In the genomic region with DNA sequence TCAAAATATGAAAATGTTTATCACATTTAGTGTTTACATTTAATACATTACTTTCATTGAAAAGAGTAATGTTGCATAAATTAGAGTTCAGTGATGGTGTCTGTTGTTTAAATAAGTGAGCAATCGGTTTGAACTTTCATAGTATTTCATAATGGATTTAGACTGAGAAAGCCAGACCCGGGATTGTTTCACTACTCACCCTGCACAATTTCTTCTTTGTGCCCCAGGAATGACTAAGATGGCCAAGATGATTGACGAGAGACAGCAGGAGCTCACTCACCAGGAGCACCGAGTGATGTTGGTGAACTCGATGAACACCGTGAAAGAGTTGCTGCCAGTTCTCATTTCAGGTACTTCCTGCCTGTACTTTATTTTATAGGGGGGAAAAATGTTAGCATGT, we compare ENCODE assay signal across 16 cellular contexts.
A peak's percentile ranks its signal among the peaks of the same experiment; 100 is the strongest.
DNase-seq lines count a peak whose midpoint lies in the region; ATAC-seq and TF ChIP-seq lines count a peak whose summit lies in the region.
"Had no signal": no experiment of that assay in that cellular context is flagged by ENCODE, and none has a peak within 500 bp of the region (broad histone marks: within the 10 kb centered on the region; RNA-seq: fewer than 3 reads in every experiment).

No MANE protein-coding gene starts in this region.

- no peak overlapping the region for H3K9ac ChIP-seq in neural progenitor cell
- H3K9ac ChIP-seq: KMS-11 had no signal

- H3K79me2 ChIP-seq in PC-9 (ENCODE audit: low read depth) (peaks cover 26% of the 10 kb centered on the region), neural progenitor cell (ENCODE audit: low read depth) (peaks cover 15% of the 10 kb centered on the region)

- H3K4me3 Mint-ChIP-seq in chondrocyte (ENCODE audit: unreplicated experiment), result peak overlapping the region; percentile 11
- H3K4me3 Mint-ChIP-seq in neural progenitor cell, result no peak overlapping the region
- H3K4me3 Mint-ChIP-seq in activated CD8-positive, alpha-beta T cell treated with anti-CD3 and anti-CD28 coated beads, Interleukin-2, amount 10 ng/mL, durations not matched to agents 7 days and 5 days, result no peak overlapping the region
- H3K4me3 Mint-ChIP-seq: activated CD4-positive, alpha-beta memory T cell treated with anti-CD3 and anti-CD28 coated beads for 36 hours had no signal

- H3K4me1 ChIP-seq in PC-9 (replicated peaks; ENCODE audit: insufficient read depth) (peaks cover 3% of the 10 kb centered on the region; the same call in 1 of the 2 replicates), neural progenitor cell (peaks cover 3% of the 10 kb centered on the region), mucosa of descending colon (ENCODE audit: low read depth) (no peaks in the 10 kb centered on the region)

- no peaks in the 10 kb centered on the region for H3K27me3 ChIP-seq in PC-9 (ENCODE audit: insufficient read depth, low read depth)
- no peaks in the 10 kb centered on the region for H3K27me3 ChIP-seq in neural progenitor cell
- H3K27me3 ChIP-seq: adrenal gland had no signal

- H2AFZ ChIP-seq in PC-9 (no peak overlapping the region), neural progenitor cell (replicated peaks) (no peak overlapping the region)

- no peaks in the 10 kb centered on the region for H3K9me2 ChIP-seq in PC-9 (ENCODE audit: insufficient read depth)

- peaks cover 39% of the 10 kb centered on the region for H3K36me3 Mint-ChIP-seq in chondrocyte (ENCODE audit: low read depth)
- peaks cover 25% of the 10 kb centered on the region for H3K36me3 Mint-ChIP-seq in neural progenitor cell
- peaks cover 43% of the 10 kb centered on the region for H3K36me3 Mint-ChIP-seq in activated CD8-positive, alpha-beta T cell treated with anti-CD3 and anti-CD28 coated beads, Interleukin-2, amount 10 ng/mL, durations not matched to agents 7 days and 5 days (ENCODE audit: low read depth)

- intact Hi-C loops in PC-9 (cut with micrococcal nuclease; ENCODE audit: unreplicated experiment) (no loop called here), mucosa of descending colon (cut with DNase I, micrococcal nuclease) (no loop called here)

- peaks cover 51% of the 10 kb centered on the region for H3K36me3 ChIP-seq in PC-9 (ENCODE audit: low read depth)
- H3K36me3 ChIP-seq in neural progenitor cell, result no peaks in the 10 kb centered on the region
- no peaks in the 10 kb centered on the region for H3K36me3 ChIP-seq in mucosa of descending colon (ENCODE audit: low read depth)

- DNase-seq in ELR (ENCODE audit: low read depth) (peak; percentile 31), PC-9 (peak in 1 of 2 experiments; percentile 75), chondrocyte (ENCODE audit: low spot score) (no peak), neural progenitor cell (ENCODE audit: low spot score) (no peak), mucosa of descending colon (no peak)
- no peak for DNase-seq in activated CD4-positive, alpha-beta T cell treated with anti-CD3 and anti-CD28 coated beads, Interleukin-2, amount 50 U/mL, for 4 hours
- DNase-seq in stimulated activated CD4-positive, alpha-beta T cell treated with anti-CD3 and anti-CD28 coated beads, Interleukin-1b, Interleukin-23, amount 100 ng/mL, for 48 hours, result no peak
- DNase-seq in activated CD8-positive, alpha-beta T cell treated with anti-CD3 and anti-CD28 coated beads, Interleukin-2, amount 10 ng/mL, durations not matched to agents 7 days and 5 days, result no peak
- DNase-seq: activated CD4-positive, alpha-beta memory T cell treated with anti-CD3 and anti-CD28 coated beads for 36 hours; activated T-cell treated with anti-CD3 and anti-CD28 coated beads, Interleukin-2, amount 50 U/mL, for 48 hours; adrenal gland; AML-193; left cardiac atrium; stimulated activated CD4-positive, alpha-beta T cell treated with anti-CD3 and anti-CD28 coated beads, Interleukin-15, amount 100 ng/mL, for 24 hours had no signal

- H3K9me3 Mint-ChIP-seq in chondrocyte (ENCODE audit: low read depth), result no peaks in the 10 kb centered on the region
- no peaks in the 10 kb centered on the region for H3K9me3 Mint-ChIP-seq in neural progenitor cell
- no peaks in the 10 kb centered on the region for H3K9me3 Mint-ChIP-seq in activated CD8-positive, alpha-beta T cell treated with anti-CD3 and anti-CD28 coated beads, Interleukin-2, amount 10 ng/mL, durations not matched to agents 7 days and 5 days (ENCODE audit: insufficient read depth)
- H3K9me3 Mint-ChIP-seq: activated CD4-positive, alpha-beta memory T cell treated with anti-CD3 and anti-CD28 coated beads for 36 hours had no signal

- H4K20me1 ChIP-seq in PC-9 (ENCODE audit: insufficient read depth) (peaks cover 4% of the 10 kb centered on the region; the same call in 1 of the 2 replicates), neural progenitor cell (ENCODE audit: low read depth) (no peaks in the 10 kb centered on the region)

- H3K4me1 Mint-ChIP-seq in chondrocyte (ENCODE audit: low read depth), result peaks cover 79% of the 10 kb centered on the region
- peaks cover 8% of the 10 kb centered on the region for H3K4me1 Mint-ChIP-seq in neural progenitor cell
- peaks cover 3% of the 10 kb centered on the region for H3K4me1 Mint-ChIP-seq in activated CD8-positive, alpha-beta T cell treated with anti-CD3 and anti-CD28 coated beads, Interleukin-2, amount 10 ng/mL, durations not matched to agents 7 days and 5 days (ENCODE audit: low read depth)

- H3K4me2 ChIP-seq in PC-9, result no peak overlapping the region
- H3K4me2 ChIP-seq in neural progenitor cell, result no peak overlapping the region
- H3K4me2 ChIP-seq: KMS-11 had no signal

- CTCF ChIA-PET in PC-9 (lab: Charles Lee), result no interaction called here
- CTCF ChIA-PET in activated CD8-positive, alpha-beta T cell treated with anti-CD3 and anti-CD28 coated beads, Interleukin-2, amount 10 ng/mL, durations not matched to agents 7 days and 5 days (lab: Charles Lee), result interaction anchor here (1.2 to 1.6 kb wide), 2 partner anchors 9 to 132 kb away, joined by 3 to 6 read pairs; no protein-coding TSS in a partner anchor

- H3K4me3 ChIP-seq in PC-9 (no peak overlapping the region), neural progenitor cell (no peak overlapping the region), mucosa of descending colon (no peak overlapping the region)
- H3K4me3 ChIP-seq: adrenal gland had no signal

- ATAC-seq in mucosa of descending colon, result no peak
- no peak for ATAC-seq in activated CD8-positive, alpha-beta T cell treated with anti-CD3 and anti-CD28 coated beads, Interleukin-2, amount 10 ng/mL, durations not matched to agents 7 days and 5 days
- ATAC-seq: esophagus mucosa, left cardiac atrium had no signal

- POLR2A ChIA-PET in PC-9 (lab: Charles Lee; ENCODE audit: unreplicated experiment), result interaction anchor here (0.6 kb wide), 1 partner anchor 115 kb away, joined by 7 read pairs; no protein-coding TSS in a partner anchor
- POLR2A ChIA-PET in activated CD8-positive, alpha-beta T cell treated with anti-CD3 and anti-CD28 coated beads, Interleukin-2, amount 10 ng/mL, durations not matched to agents 7 days and 5 days (lab: Charles Lee), result no interaction called here

- no peaks in the 10 kb centered on the region for H3K9me3 ChIP-seq in PC-9 (ENCODE audit: insufficient read depth, low read depth)
- no peaks in the 10 kb centered on the region for H3K9me3 ChIP-seq in neural progenitor cell (ENCODE audit: low read depth)
- no peaks in the 10 kb centered on the region for H3K9me3 ChIP-seq in mucosa of descending colon
- H3K9me3 ChIP-seq: adrenal gland had no signal

- H3K27me3 Mint-ChIP-seq in chondrocyte (ENCODE audit: low read depth) (no peaks in the 10 kb centered on the region), neural progenitor cell (ENCODE audit: insufficient read depth, low read depth) (peaks cover 2% of the 10 kb centered on the region)
- no peaks in the 10 kb centered on the region for H3K27me3 Mint-ChIP-seq in activated CD8-positive, alpha-beta T cell treated with anti-CD3 and anti-CD28 coated beads, Interleukin-2, amount 10 ng/mL, durations not matched to agents 7 days and 5 days (ENCODE audit: low read depth)
- H3K27me3 Mint-ChIP-seq: activated CD4-positive, alpha-beta memory T cell treated with anti-CD3 and anti-CD28 coated beads for 36 hours had no signal

- peak overlapping the region; percentile 90 for H3K27ac Mint-ChIP-seq in chondrocyte (ENCODE audit: unreplicated experiment)
- H3K27ac Mint-ChIP-seq in neural progenitor cell, result peak overlapping the region; percentile 82
- H3K27ac Mint-ChIP-seq in activated CD8-positive, alpha-beta T cell treated with anti-CD3 and anti-CD28 coated beads, Interleukin-2, amount 10 ng/mL, durations not matched to agents 7 days and 5 days, result no peak overlapping the region
- H3K27ac Mint-ChIP-seq: activated CD4-positive, alpha-beta memory T cell treated with anti-CD3 and anti-CD28 coated beads for 36 hours had no signal

- no TSS peak for BruUV-seq in PC-9 (replicated peaks; lab: Mats Ljungman, UMichigan)

- TF ChIP-seq CTCF in PC-9 (conservative IDR thresholded peaks at IDR 0.05), result no peak
- no peak for TF ChIP-seq CTCF in chondrocyte (IDR thresholded peaks at IDR 0.05)
- no peak for TF ChIP-seq CTCF in neural progenitor cell (IDR thresholded peaks at IDR 0.05)
- TF ChIP-seq CTCF in mucosa of descending colon (IDR thresholded peaks at IDR 0.05), result no peak

- H3F3A ChIP-seq in PC-9 (ENCODE audit: insufficient read depth, low read depth) (peaks cover 55% of the 10 kb centered on the region), neural progenitor cell (ENCODE audit: low read depth) (no peaks in the 10 kb centered on the region)

- H3K27ac ChIP-seq in PC-9 (peak overlapping the region; percentile 41), neural progenitor cell (no peak overlapping the region)
- H3K27ac ChIP-seq: adrenal gland, KMS-11 had no signal
